Comparison of ENCODE assay signal across 8 cellular contexts in genomic region chr3:195906865-195907729, GRCh38. TPM values are rescaled to one million over a fixed set of nuclear protein-coding genes. Genes with fewer than 3 reads are reported as not detected.
DNase-seq lines count a peak whose midpoint lies in the region; ATAC-seq and TF ChIP-seq lines count a peak whose summit lies in the region.

No MANE protein-coding gene starts in this region.

- H3K36me3 ChIP-seq in A673 (ENCODE audit: insufficient read depth, low read length, poor library complexity, severe bottlenecking) = no peaks in the 10 kb centered on the region
- no peaks in the 10 kb centered on the region for H3K36me3 ChIP-seq in colonic mucosa
- no peaks in the 10 kb centered on the region for H3K36me3 ChIP-seq in subcutaneous abdominal adipose tissue (ENCODE audit: control insufficient read depth in 5 of 5, insufficient read depth in 5 of 5, low read length in 5 of 5)

- POLR2A ChIA-PET in A673 (lab: Charles Lee; ENCODE audit: low non-redundant PET) = no interaction called here

- no peak for DNase-seq in A673 (ENCODE audit: low spot score)
- peak; percentile 67 for DNase-seq in KBM-7
- DNase-seq in colonic mucosa = peak; percentile 54
- DNase-seq in natural killer cell = peak; percentile 77
- no peak for DNase-seq in T1000 (lab: John Stamatoyannopoulos, UW)

- CTCF ChIA-PET in A673 (lab: Charles Lee) = interaction anchor here (0.5 to 1.2 kb wide), 2 partner anchors 12 to 54 kb away, joined by 3 to 5 read pairs; no protein-coding TSS in a partner anchor

- BruUV-seq in A673 (replicated peaks; lab: Mats Ljungman, UMichigan) = no TSS peak

- ATAC-seq in GM18909 (IDR thresholded peaks at IDR 0.05; ENCODE audit: poor library complexity, unreplicated experiment) (peak; percentile 33), natural killer cell (peak; percentile 55 to 77 (median 67))
- ATAC-seq in activated CD4-positive, CD25-positive, alpha-beta regulatory T cell treated with anti-CD3 and anti-CD28 coated beads, Interleukin-2, amount 50 U/mL, for 24 hours = peak; percentile 61

- peaks cover 48% of the 10 kb centered on the region in 2 donors for H3K4me1 Mint-ChIP-seq in natural killer cell

- in situ Hi-C loops in KBM-7 (cut with MboI; ENCODE audit: low pct_unique_long_range_greater_than_20kb, low sequenced_read_pairs) = no loop called here

- H3K27me3 Mint-ChIP-seq in natural killer cell (ENCODE audit: low read depth in 2 of 2) = no peaks in the 10 kb centered on the region

- no peaks in the 10 kb centered on the region for H3K27me3 ChIP-seq in A673 (replicated peaks; ENCODE audit: insufficient read depth, low read depth, low read length, poor library complexity)
- H3K27me3 ChIP-seq in colonic mucosa = no peaks in the 10 kb centered on the region
- no peaks in the 10 kb centered on the region for H3K27me3 ChIP-seq in subcutaneous abdominal adipose tissue (ENCODE audit: control insufficient read depth in 5 of 5, insufficient read depth in 4 of 5, low read length in 5 of 5)

- intact Hi-C loops in A673 (cut with micrococcal nuclease; ENCODE audit: unreplicated experiment) (no loop called here), colonic mucosa (cut with DNase I) (no loop called here), natural killer cell (cut with micrococcal nuclease) (loop anchor here (2.0 to 5.0 kb wide), 2 partner anchors 104 to 595 kb away; partner anchors contain the start of gene RNF168)

- peak overlapping the region; percentile 93 for H3K4me3 Mint-ChIP-seq in natural killer cell

- no peaks in the 10 kb centered on the region for H3K9me3 Mint-ChIP-seq in natural killer cell

- TF ChIP-seq CTCF in A673 (conservative IDR thresholded peaks at IDR 0.05; ENCODE audit: low read depth, low read length) (no peak), colonic mucosa (IDR thresholded peaks at IDR 0.05) (no peak), natural killer cell (IDR thresholded peaks at IDR 0.05) (no peak)

- H3K4me3 ChIP-seq in A673 (ENCODE audit: low read depth, low read length, poor library complexity, severe bottlenecking) (peak overlapping the region; percentile 62), colonic mucosa (peak overlapping the region; percentile 64), subcutaneous abdominal adipose tissue (ENCODE audit: low read depth in 1 of 5, low read length in 5 of 5) (peak overlapping the region in 4 of 5 donors; percentile 38 to 71 (median 52))

- no peaks in the 10 kb centered on the region for H3K36me3 Mint-ChIP-seq in natural killer cell

- peaks cover 27% of the 10 kb centered on the region for H3K4me1 ChIP-seq in A673 (ENCODE audit: insufficient read depth, low read length, poor library complexity, severe bottlenecking)
- H3K4me1 ChIP-seq in colonic mucosa = peaks cover 16% of the 10 kb centered on the region
- H3K4me1 ChIP-seq in subcutaneous abdominal adipose tissue (ENCODE audit: control insufficient read depth in 5 of 5, insufficient read depth in 5 of 5, low read length in 5 of 5) = peaks cover 2 to 54% (median 33%) of the 10 kb centered on the region in 5 donors

- H3K9me3 ChIP-seq in A673 (ENCODE audit: low read depth, low read length, poor library complexity, severe bottlenecking) (no peaks in the 10 kb centered on the region), colonic mucosa (no peaks in the 10 kb centered on the region), subcutaneous abdominal adipose tissue (ENCODE audit: control insufficient read depth in 5 of 5, low read length in 5 of 5) (no peaks in the 10 kb centered on the region)

- H3K27ac Mint-ChIP-seq in natural killer cell = peak overlapping the region; percentile 97 to 100

- H3K9ac ChIP-seq in colonic mucosa (ENCODE audit: low read depth in 2 of 2, low read length in 2 of 2) (peak overlapping the region; percentile 66 to 72), subcutaneous abdominal adipose tissue (ENCODE audit: low read length in 5 of 5) (peak overlapping the region in 2 of 5 donors; percentile 48 to 75)

- no peak overlapping the region for H3K27ac ChIP-seq in A673 (ENCODE audit: low read depth, low read length, poor library complexity, severe bottlenecking)
- H3K27ac ChIP-seq in colonic mucosa = peak overlapping the region; percentile 73
- no peak overlapping the region for H3K27ac ChIP-seq in subcutaneous abdominal adipose tissue (ENCODE audit: low read depth, low read length)

RNA-seq across cellular contexts. Expression of gene TNK2, which starts 1.3 kb away (rescaled TPM):
- total RNA-seq in A673 (2021) = 18.2 and 24.4 TPM in 2 replicates
- 10 to 100 TPM; 23.8 to 28.5 TPM for total RNA-seq in colonic mucosa
- total RNA-seq in natural killer cell = 100 to 1,000 TPM; 169 to 207 (median 171) TPM

Comparison
In these comparisons a context has a peak if more than half of its experiments do, and no peak if none do; other contexts are left out.
1. DNase-seq: peak in KBM-7 (single experiment), colonic mucosa (single experiment) and natural killer cell (single experiment); none in A673 (single experiment) and T1000 (single experiment).
2. Peak in every context shown above with its lines, with median percentiles within 50 percentile points of each other: H3K4me3 ChIP-seq and ATAC-seq.